33 cellular contexts compared by ENCODE assay signal in genomic region chr18:64372850-64373249, GRCh38.
"Had no signal": no experiment of that assay in that cellular context is flagged by ENCODE, and none has a peak within 500 bp of the region (broad histone marks: within the 10 kb centered on the region; RNA-seq: fewer than 3 reads in every experiment).

No MANE protein-coding gene starts in this region.

- H3K27me3 ChIP-seq: adrenal gland, body of pancreas, brain microvascular endothelial cell, breast epithelium had no signal

- H3K36me3 ChIP-seq: adrenal gland, brain microvascular endothelial cell, breast epithelium had no signal

- H3K27ac ChIP-seq: adrenal gland, body of pancreas, brain microvascular endothelial cell, breast epithelium, VCaP had no signal

- H3K9me3 ChIP-seq: adrenal gland, body of pancreas had no signal

- H3K4me1 ChIP-seq: adrenal gland, body of pancreas, breast epithelium had no signal

- H3K4me3 ChIP-seq: adrenal gland, body of pancreas, breast epithelium had no signal

- ATAC-seq: activated CD8-positive, alpha-beta T cell treated with anti-CD3 and anti-CD28 coated beads for 36 hours; activated naive CD4-positive, alpha-beta T cell treated with anti-CD3 and anti-CD28 coated beads, Interleukin-2, amount 50 U/mL, for 72 hours; activated T-cell treated with anti-CD3 and anti-CD28 coated beads, Interleukin-2, amount 50 U/mL, for 4 hours; activated T-cell treated with anti-CD3 and anti-CD28 coated beads, Interleukin-2, amount 50 U/mL, for 72 hours; activated T-helper 17 cell treated with anti-CD3 and anti-CD28 coated beads, Interleukin-2, amount 50 U/mL, for 72 hours; body of pancreas; T-helper 17 cell had no signal

- FAIRE-seq: astrocyte, colon, TTC549 had no signal

- DNase-seq: activated B cell treated with CpG ODN at 0.5 μM for 24 hours; activated CD4-positive, alpha-beta memory T cell treated with anti-CD3 and anti-CD28 coated beads for 36 hours; activated CD4-positive, alpha-beta T cell treated with anti-CD3 and anti-CD28 coated beads for 4 hours; activated CD4-positive, alpha-beta T cell treated with anti-CD3 and anti-CD28 coated beads, Interleukin-2, amount 10 ng/mL, durations not matched to agents 24 days and 14 days; activated CD4-positive, alpha-beta T cell treated with anti-CD3 and anti-CD28 coated beads, Interleukin-2, amount 50 U/mL, for 1 hour; activated CD4-positive, alpha-beta T cell treated with anti-CD3 and anti-CD28 coated beads, Interleukin-2, amount 50 U/mL, for 4 hours; activated CD4-positive, CD25-positive, alpha-beta regulatory T cell treated with anti-CD3 and anti-CD28 coated beads, Interleukin-2, amount 50 U/mL, for 72 hours; activated CD8-positive, alpha-beta memory T cell treated with anti-CD3 and anti-CD28 coated beads, Interleukin-2, amount 50 U/mL, for 4 hours; activated CD8-positive, alpha-beta T cell treated with anti-CD3 and anti-CD28 coated beads for 36 hours; activated effector memory CD4-positive, alpha-beta T cell treated with anti-CD3 and anti-CD28 coated beads, Interleukin-2, amount 50 U/mL, for 16 hours; activated gamma-delta T cell treated with Interleukin-2 at 50 U/mL for 16 hours; activated naive CD4-positive, alpha-beta T cell; activated naive CD4-positive, alpha-beta T cell treated with anti-CD3 and anti-CD28 coated beads for 36 hours; activated naive CD4-positive, alpha-beta T cell treated with anti-CD3 and anti-CD28 coated beads, Interleukin-2, amount 50 U/mL, for 16 hours; activated naive CD8-positive, alpha-beta T cell treated with anti-CD3 and anti-CD28 coated beads for 36 hours; activated T-cell treated with anti-CD3 and anti-CD28 coated beads for 4 hours; activated T-cell treated with anti-CD3 and anti-CD28 coated beads, Interleukin-2, amount 50 U/mL, for 1 hour; activated T-cell treated with anti-CD3 and anti-CD28 coated beads, Interleukin-2, amount 50 U/mL, for 4 hours; activated T-cell treated with anti-CD3 and anti-CD28 coated beads, Interleukin-2, amount 50 U/mL, for 72 hours; adrenal gland; amniotic stem cell; aorta; body of pancreas; brain microvascular endothelial cell; central memory CD4-positive, alpha-beta T cell; T-helper 17 cell had no signal
